ENCODE assay signal across 24 cellular contexts in the genomic region with DNA sequence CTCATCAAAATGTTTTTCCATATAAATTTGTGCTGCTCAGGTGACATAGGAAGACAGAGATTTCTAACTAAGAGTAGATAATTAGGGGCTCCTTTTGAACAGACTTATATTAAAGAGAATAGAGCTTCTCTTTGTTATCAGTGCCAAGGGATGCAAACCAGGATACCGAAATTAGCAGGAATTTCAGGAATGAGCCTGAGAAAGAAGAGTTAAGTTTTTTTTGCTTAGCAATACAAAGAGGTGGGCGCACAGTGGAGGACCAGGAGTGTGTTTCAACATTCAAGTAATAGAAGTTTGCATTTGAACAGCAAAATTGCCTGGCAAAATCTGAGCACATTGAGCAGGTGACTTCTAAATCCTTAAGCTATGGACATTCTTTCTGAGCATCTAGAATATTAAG.
"Had no signal": no experiment of that assay in that cellular context is flagged by ENCODE, and none has a peak within 500 bp of the region (broad histone marks: within the 10 kb centered on the region; RNA-seq: fewer than 3 reads in every experiment).

No MANE protein-coding gene starts in this region.

- H3K27ac ChIP-seq: brain microvascular endothelial cell, cardiac muscle cell, KMS-11, SJSA1 had no signal

- H3K9ac ChIP-seq: KMS-11 had no signal

- ATAC-seq: activated T-helper 17 cell treated with anti-CD3 and anti-CD28 coated beads, Interleukin-2, amount 50 U/mL, for 72 hours; PC-3; SK-N-SH treated with all-trans-retinoic acid at 6 μM for 48 hours had no signal

- H3K9me3 ChIP-seq: SJSA1 had no signal

- DNase-seq: activated CD4-positive, alpha-beta T cell treated with anti-CD3 and anti-CD28 coated beads for 1 hour; activated CD4-positive, alpha-beta T cell treated with anti-CD3 and anti-CD28 coated beads, Interleukin-2, amount 10 ng/mL, durations not matched to agents 24 days and 14 days; activated CD4-positive, alpha-beta T cell treated with anti-CD3 and anti-CD28 coated beads, Interleukin-2, amount 50 U/mL, for 48 hours; activated CD8-positive, alpha-beta memory T cell treated with anti-CD3 and anti-CD28 coated beads for 24 hours; activated gamma-delta T cell; activated naive CD4-positive, alpha-beta T cell treated with anti-CD3 and anti-CD28 coated beads, Interleukin-2, amount 10 ng/mL, durations not matched to agents 7 days and 5 days; activated naive CD8-positive, alpha-beta T cell treated with anti-CD3 and anti-CD28 coated beads for 36 hours; activated T-cell treated with anti-CD3 and anti-CD28 coated beads for 4 hours; activated T-cell treated with anti-CD3 and anti-CD28 coated beads, Interleukin-2, amount 50 U/mL, for 48 hours; brain microvascular endothelial cell; NCI-H1092; NCI-H1417 treated with DMSO at 0.1 percent for 48 hours; NCI-H1694; NCI-H2029 treated with DMSO at 0.1 percent for 48 hours; NCI-H510A treated with DMSO at 0.1 percent for 48 hours; NCI-H69; SHP77; SW 1271 had no signal

- H3K4me2 ChIP-seq: KMS-11 had no signal

- H3K27me3 ChIP-seq: brain microvascular endothelial cell, cardiac muscle cell, SJSA1 had no signal

- H3K4me1 ChIP-seq: SJSA1 had no signal

- H3K36me3 ChIP-seq: brain microvascular endothelial cell, cardiac muscle cell, SJSA1 had no signal

- H3K4me3 ChIP-seq: cardiac muscle cell, SJSA1 had no signal
